Comparison of ENCODE assay signal across 8 cellular contexts in the genomic region with DNA sequence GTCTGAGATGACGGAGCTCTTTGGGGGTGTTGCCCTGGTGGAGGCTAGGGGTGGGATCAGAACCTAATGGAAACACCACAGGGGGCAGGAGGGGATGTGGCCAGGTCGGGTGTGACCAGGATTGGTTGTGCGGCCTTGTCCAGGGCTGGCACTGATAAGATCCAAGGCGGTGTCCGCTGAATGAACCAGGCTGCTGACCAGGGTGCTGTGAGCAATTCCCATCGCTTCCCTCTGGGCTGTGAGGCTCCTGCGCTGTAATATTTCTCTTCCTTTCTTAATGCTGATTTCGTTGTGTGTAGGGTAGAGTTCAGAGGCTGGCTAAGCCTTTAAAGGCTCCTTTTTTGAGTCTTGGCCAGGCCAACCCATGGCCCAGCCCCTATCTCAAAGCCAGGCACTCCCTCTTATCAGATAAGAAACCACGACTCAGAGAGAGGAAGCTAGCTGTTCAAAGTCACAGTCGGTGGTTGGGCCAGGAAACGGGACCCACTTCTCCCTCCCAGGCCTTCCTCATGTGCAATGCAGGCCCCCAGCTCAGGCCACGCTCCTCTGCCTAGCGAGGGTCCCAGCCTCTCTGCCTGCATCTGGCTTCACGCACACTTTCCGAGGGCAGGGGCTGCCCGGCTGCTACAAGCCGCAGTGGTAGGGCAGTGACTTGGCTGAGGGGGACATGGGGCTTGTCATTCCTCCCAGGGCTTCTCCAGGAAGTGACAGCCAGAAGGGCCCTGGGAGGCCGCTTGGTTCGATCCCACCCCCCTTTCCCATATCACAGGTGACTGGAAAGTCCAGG. TPM values are rescaled to one million over a fixed set of nuclear protein-coding genes. Genes with fewer than 3 reads are reported as not detected.
DNase-seq lines count a peak whose midpoint lies in the region; ATAC-seq and TF ChIP-seq lines count a peak whose summit lies in the region.

No MANE protein-coding gene starts in this region.

- no peaks in the 10 kb centered on the region for H3K36me3 Mint-ChIP-seq in endodermal cell (ENCODE audit: low read depth)

- peak; percentile 73 for DNase-seq in KG1 (lab: John Stamatoyannopoulos, UW)
- DNase-seq in activated CD4-positive, alpha-beta T cell treated with anti-CD3 and anti-CD28 coated beads for 48 hours, result peak; percentile 63
- peak in 2 of 3 experiments; percentile 21 to 37 for DNase-seq in stimulated activated CD4-positive, alpha-beta T cell treated with anti-CD3 and anti-CD28 coated beads, TNF-alpha, amount 100 ng/mL, for 4 hours (ENCODE audit: low read depth in 3 of 3)
- no peak for DNase-seq in thyroid gland
- no peak for DNase-seq in pons (ENCODE audit: low spot score)
- DNase-seq in endodermal cell, result no peak

- no peak overlapping the region for H3K4me3 Mint-ChIP-seq in endodermal cell

- peak; percentile 11 for ATAC-seq in esophagus mucosa
- no peak for ATAC-seq in HG02588 (IDR thresholded peaks at IDR 0.05; ENCODE audit: unreplicated experiment)

- TF ChIP-seq POLR2A in thyroid gland (IDR thresholded peaks at IDR 0.05), result no peak

- intact Hi-C loops in thyroid gland (cut with DNase I), result no loop called here

- no peaks in the 10 kb centered on the region for H3K27me3 ChIP-seq in thyroid gland
- H3K27me3 ChIP-seq in endodermal cell (ENCODE audit: control insufficient read depth, insufficient read depth, low read length, poor library complexity, severe bottlenecking), result no peaks in the 10 kb centered on the region

- no peaks in the 10 kb centered on the region for H3K9me3 Mint-ChIP-seq in endodermal cell

- H3K36me3 ChIP-seq in thyroid gland (no peaks in the 10 kb centered on the region), endodermal cell (ENCODE audit: control insufficient read depth, insufficient read depth, low read length) (no peaks in the 10 kb centered on the region)

- no peak overlapping the region for H3K9ac ChIP-seq in endodermal cell (ENCODE audit: extremely low read depth, low read length, poor library complexity, severe bottlenecking)

- no peak overlapping the region for H3K27ac Mint-ChIP-seq in endodermal cell

- no peak for TF ChIP-seq CTCF in thyroid gland (IDR thresholded peaks at IDR 0.05)
- no peak for TF ChIP-seq CTCF in endodermal cell (conservative IDR thresholded peaks at IDR 0.05)

- H3K27me3 Mint-ChIP-seq in endodermal cell (ENCODE audit: insufficient read depth), result peaks cover 5% of the 10 kb centered on the region

- peaks cover 22% of the 10 kb centered on the region for H3K4me1 Mint-ChIP-seq in endodermal cell

- H3K9me3 ChIP-seq in thyroid gland, result no peaks in the 10 kb centered on the region
- H3K9me3 ChIP-seq in endodermal cell (ENCODE audit: control insufficient read depth, low read length), result no peaks in the 10 kb centered on the region

- 59 to 60% methylated on average over 11 to 19 of the region's 19 CpGs for WGBS in thyroid gland, 2 donors
- WGBS in endodermal cell (ENCODE audit: insufficient coverage in 1 of 2, insufficient read length in 1 of 2), 2 experiments, result 75 to 77% methylated on average over 6 to 19 of the region's 19 CpGs

- H3K4me3 ChIP-seq in thyroid gland (replicated peaks in 1 of 3) (no peak overlapping the region), endodermal cell (ENCODE audit: low read length) (no peak overlapping the region)

- no peaks in the 10 kb centered on the region for H3K4me1 ChIP-seq in thyroid gland
- no peaks in the 10 kb centered on the region for H3K4me1 ChIP-seq in endodermal cell (ENCODE audit: control insufficient read depth, insufficient read depth, low read length)

- H3K27ac ChIP-seq in thyroid gland (no peak overlapping the region), endodermal cell (ENCODE audit: low read depth, low read length) (no peak overlapping the region)

RNA-seq across cellular contexts. Expression of a gene that starts 26.0 kb away (rescaled TPM):
- total RNA-seq in esophagus mucosa (166 TPM), thyroid gland (10 to 100 TPM; 30.7 to 85.1 (median 40.6) TPM), endodermal cell (1 to 10 TPM; 1.4 to 3.8 TPM)
- 2.7 TPM for polyA plus RNA-seq in endodermal cell (2013, experiment 1 of 2)
- 2.6 TPM for polyA plus RNA-seq in endodermal cell (2013, experiment 2 of 2)

Comparison
In these comparisons a context has a peak if more than half of its experiments do, and no peak if none do; other contexts are left out.
1. DNase-seq: peak in KG1 (single experiment), activated CD4-positive, alpha-beta T cell treated with anti-CD3 and anti-CD28 coated beads for 48 hours (single experiment) and stimulated activated CD4-positive, alpha-beta T cell treated with anti-CD3 and anti-CD28 coated beads, TNF-alpha, amount 100 ng/mL, for 4 hours (2 of 3); none in thyroid gland (0 of 2), pons (single experiment) and endodermal cell (single experiment).
2. RNA of a gene that starts 26.0 kb away (total RNA-seq): 166 TPM in esophagus mucosa (single experiment) and 30.7 to 85.1 TPM in thyroid gland; 1.4 to 3.8 TPM in endodermal cell; every median in the first group is over 4 times any median in the second.